ENCODE assay signal across 12 cellular contexts in the genomic region with DNA sequence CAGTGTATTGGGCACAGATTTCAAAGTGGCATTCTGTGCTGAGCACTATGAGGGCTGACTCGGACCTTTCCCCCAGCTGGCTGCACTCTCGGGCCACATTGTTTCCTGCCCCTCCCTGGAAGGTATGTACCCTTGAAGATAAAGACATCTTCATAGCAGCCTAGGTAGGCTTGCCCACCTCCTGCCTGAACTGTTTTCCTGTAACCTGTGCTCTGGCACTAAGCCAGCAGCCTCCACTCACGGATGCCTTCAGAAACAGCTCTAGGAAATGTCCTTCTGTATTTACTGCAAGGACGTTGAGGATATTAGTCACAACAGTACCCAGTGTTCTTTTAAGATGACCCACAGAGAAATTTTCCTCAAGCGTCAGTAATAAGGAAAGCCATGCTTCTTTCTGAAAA. TPM values are rescaled to one million over a fixed set of nuclear protein-coding genes. Genes with fewer than 3 reads are reported as not detected.
A peak's percentile ranks its signal among the peaks of the same experiment; 100 is the strongest.
DNase-seq lines count a peak whose midpoint lies in the region; ATAC-seq and TF ChIP-seq lines count a peak whose summit lies in the region.
"Had no signal": no experiment of that assay in that cellular context is flagged by ENCODE, and none has a peak within 500 bp of the region (broad histone marks: within the 10 kb centered on the region; RNA-seq: fewer than 3 reads in every experiment).

No MANE protein-coding gene starts in this region.

- peaks cover 0 to 16% (median 3%) of the 10 kb centered on the region in 4 donors for H3K36me3 ChIP-seq in esophagus muscularis mucosa

- peaks cover 73 to 93% (median 88%) of the 10 kb centered on the region in 4 donors for H3K4me1 ChIP-seq in esophagus muscularis mucosa

- TF ChIP-seq CTCF in HL-60 (IDR thresholded peaks at IDR 0.05; ENCODE audit: insufficient read depth, low read length) (no peak), esophagus muscularis mucosa (IDR thresholded peaks at IDR 0.05) (no peak)

- ATAC-seq in GM21723 (IDR thresholded peaks at IDR 0.05; ENCODE audit: unreplicated experiment) (no peak), HG03095 (IDR thresholded peaks at IDR 0.05; ENCODE audit: unreplicated experiment) (no peak)
- ATAC-seq: Panc1 had no signal

- no peaks in the 10 kb centered on the region for H3K9me3 ChIP-seq in esophagus muscularis mucosa
- H3K9me3 ChIP-seq: HAP-1 had no signal

- H3K27me3 ChIP-seq in HL-60 (ENCODE audit: insufficient read depth, poor library complexity, severe bottlenecking) (no peaks in the 10 kb centered on the region), esophagus muscularis mucosa (no peaks in the 10 kb centered on the region)

- no peak overlapping the region for H3K4me3 ChIP-seq in HL-60 (replicated peaks; ENCODE audit: insufficient read depth, low read length)
- no peak overlapping the region for H3K4me3 ChIP-seq in esophagus muscularis mucosa
- H3K4me3 ChIP-seq: HAP-1 had no signal

- no peak for DNase-seq in HL-60 (ENCODE audit: low read depth in 1 of 2, low spot score in 1 of 2)
- DNase-seq in RPMI7951 (ENCODE audit: low read depth) = peak; percentile 28
- DNase-seq in esophagus muscularis mucosa (ENCODE audit: extremely low spot score) = no peak
- DNase-seq in renal cortical epithelial cell (ENCODE audit: low read depth) = peak; percentile 80
- DNase-seq in hippocampal formation (lab: John Stamatoyannopoulos, UW) = no peak
- DNase-seq: activated T-cell treated with anti-CD3 and anti-CD28 coated beads, Interleukin-2, amount 50 U/mL, for 72 hours; foreskin fibroblast; occipital lobe had no signal

- 52% methylated on average over 5 of the region's 5 CpGs for WGBS in esophagus muscularis mucosa

- TF ChIP-seq EP300 in esophagus muscularis mucosa (IDR thresholded peaks at IDR 0.05) = no peak

- TF ChIP-seq POLR2A in esophagus muscularis mucosa (IDR thresholded peaks at IDR 0.05; ENCODE audit: low read depth) = no peak

- intact Hi-C loops in esophagus muscularis mucosa (cut with DNase I) = loop anchor here (5.0 to 10.0 kb wide), 3 partner anchors 87 to 575 kb away; a partner anchor contains a TSS

- peak overlapping the region; percentile 88 for H3K27ac ChIP-seq in HL-60 (replicated peaks)
- H3K27ac ChIP-seq in esophagus muscularis mucosa (replicated peaks in 1 of 4) = peak overlapping the region; percentile 57 to 74 (median 63)

RNA-seq across cellular contexts. Expression of a gene that starts 43.7 kb away (rescaled TPM):
- 30.6 and 36.4 TPM in 2 replicates for total RNA-seq in RPMI7951 (2014; rRNA removed; shearing (Covaris generic))
- total RNA-seq in esophagus muscularis mucosa (10 to 100 TPM; 11.3 to 14.3 (median 12.4) TPM), renal cortical epithelial cell (14.4 and 20.6 TPM in 2 replicates)

RNA-seq across cellular contexts. Expression of a gene that starts 43.9 kb away (rescaled TPM):
- total RNA-seq in RPMI7951 (2014; rRNA removed; shearing (Covaris generic)) = 21.5 and 22.3 TPM in 2 replicates
- total RNA-seq in esophagus muscularis mucosa (10 to 100 TPM; 26.7 to 39.5 (median 33.8) TPM), renal cortical epithelial cell (10.1 and 21.3 TPM in 2 replicates)

Comparison
In these comparisons a context has a peak if more than half of its experiments do, and no peak if none do; other contexts are left out.
1. DNase-seq: peak in RPMI7951 (single experiment) and renal cortical epithelial cell (single experiment); none in HL-60 (0 of 2), esophagus muscularis mucosa (single experiment) and hippocampal formation (0 of 2).